In the genomic region with DNA sequence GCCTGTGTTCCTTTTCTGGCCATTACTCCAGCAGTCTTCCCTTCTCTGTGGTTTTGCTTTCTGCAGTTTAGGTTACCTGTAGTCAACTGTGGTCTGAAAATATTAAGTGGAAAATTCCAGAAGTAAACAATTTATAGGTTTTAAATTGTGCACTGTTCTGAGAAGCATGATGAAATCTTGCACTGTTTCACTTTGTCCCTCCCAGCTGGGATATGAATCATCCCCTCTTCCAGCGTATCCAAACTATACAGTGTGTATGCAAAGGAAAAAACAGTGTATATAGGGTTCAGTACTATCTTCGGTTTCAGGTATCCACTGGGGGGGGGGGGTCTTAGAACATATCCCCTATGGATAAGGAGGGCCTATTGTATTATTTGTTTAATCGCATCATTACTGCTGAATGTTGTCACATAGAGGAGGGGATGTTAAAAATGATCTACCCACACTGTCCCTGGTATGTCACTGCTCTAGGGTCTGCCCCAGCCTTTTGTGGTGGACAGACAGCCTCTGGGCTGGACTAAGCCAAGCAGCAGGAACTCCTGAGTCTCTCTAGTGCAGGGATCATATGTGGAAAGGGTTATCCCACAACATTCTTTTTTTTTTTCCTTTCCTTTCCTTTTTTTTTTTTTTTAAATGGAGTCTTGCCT, we compare ENCODE assay signal across 1 cellular context.
TF ChIP-seq lines count a peak whose summit lies in the region.

No MANE protein-coding gene starts in this region.

TF ChIP-seq in endothelial cell of umbilical vein, 7 proteins besides CTCF, POLR2A, EP300 and RAD21:
- TF ChIP-seq JUN (IDR thresholded peaks at IDR 0.05; ENCODE audit: borderline replicate concordance, insufficient read depth, insufficient read length, low read depth) (peak; percentile 36), EZH2 (IDR thresholded peaks at IDR 0.05; ENCODE audit: borderline replicate concordance, low read depth, low read length, severe bottlenecking) (no peak), FOS (IDR thresholded peaks at IDR 0.05; ENCODE audit: borderline replicate concordance, insufficient read depth, low read length) (peak; percentile 68)
